ENCODE assay signal across 35 cellular contexts in genomic region chr6:165135889-165136288, GRCh38.
DNase-seq lines count a peak whose midpoint lies in the region; ATAC-seq, FAIRE-seq and TF ChIP-seq lines count a peak whose summit lies in the region.
"Had no signal": no experiment of that assay in that cellular context is flagged by ENCODE, and none has a peak within 500 bp of the region (broad histone marks: within the 10 kb centered on the region; RNA-seq: fewer than 3 reads in every experiment).

No MANE protein-coding gene starts in this region.

- in situ Hi-C loops in HepG2 (cut with HindIII; ENCODE audit: extremely low pct_ligation_motif_present, low pct_unique_long_range_greater_than_20kb), result no loop called here

- H3K4me2 ChIP-seq in HepG2 (ENCODE audit: low read depth, low read length) (no peak overlapping the region), Karpas-422 (ENCODE audit: low read depth, low read length, poor library complexity, severe bottlenecking) (no peak overlapping the region)
- H3K4me2 ChIP-seq: A549; BLaER1; BLaER1 treated with 17β-estradiol and CSF1 and Interleukin-3, amounts not matched to agents 10 nM and 100 nM had no signal

- TF ChIP-seq CTCF in HepG2 (CRISPR knock-in tag; IDR thresholded peaks at IDR 0.05) (no peak), right lobe of liver (IDR thresholded peaks at IDR 0.05) (no peak), HEK293 (tag by site-specific recombination; IDR thresholded peaks at IDR 0.05) (no peak)

- POLR2A ChIA-PET in HepG2 (lab: Yijun Ruan, JAX) (no interaction called here), HEK293 (lab: Yijun Ruan, JAX) (no interaction called here)

- H3K27ac Mint-ChIP-seq in activated naive CD4-positive, alpha-beta T cell treated with anti-CD3 and anti-CD28 coated beads for 36 hours, result no peak overlapping the region
- H3K27ac Mint-ChIP-seq: B cell; CD14-positive monocyte; CD4-positive, alpha-beta memory T cell; CD4-positive, alpha-beta T cell; CD4-positive, CD25-positive, alpha-beta regulatory T cell; CD8-positive, alpha-beta memory T cell; CD8-positive, alpha-beta T cell had no signal

- no TSS peak for BruUV-seq in HepG2 (replicated peaks; lab: Mats Ljungman, UMichigan)

- H3K4me1 ChIP-seq in HepG2 (ENCODE audit: insufficient read depth, low read length) (no peaks in the 10 kb centered on the region), right lobe of liver (no peaks in the 10 kb centered on the region), HEK293 (ENCODE audit: control insufficient read depth, insufficient read depth, low read length) (no peaks in the 10 kb centered on the region), Karpas-422 (ENCODE audit: low read length) (no peaks in the 10 kb centered on the region)
- H3K4me1 ChIP-seq: A549; BE2C; BLaER1; BLaER1 treated with 17β-estradiol and CSF1 and Interleukin-3, amounts not matched to agents 10 nM and 100 nM; Caco-2 had no signal

- no peak for TF ChIP-seq RAD21 in HepG2 (CRISPR knock-in tag; IDR thresholded peaks at IDR 0.05)

- no peak for ATAC-seq in HepG2
- ATAC-seq in right lobe of liver, result no peak
- ATAC-seq in GM18498 (IDR thresholded peaks at IDR 0.05; ENCODE audit: unreplicated experiment), result no peak
- ATAC-seq: A549; CD8-positive, alpha-beta T cell had no signal

- DNase-seq in HepG2 (ENCODE audit: low spot score), result no peak
- no peak for DNase-seq in right lobe of liver
- DNase-seq in Karpas-422, result peak; percentile 38
- no peak for DNase-seq in activated naive CD4-positive, alpha-beta T cell treated with anti-CD3 and anti-CD28 coated beads for 36 hours
- DNase-seq: 8988T; ACHN; AML-193; BE2C; C1 segment of cervical spinal cord; Caco-2; Calu3; CD4-positive, alpha-beta memory T cell; CD4-positive, alpha-beta T cell; CD4-positive, CD25-positive, alpha-beta regulatory T cell; CD8-positive, alpha-beta memory T cell; CD8-positive, alpha-beta T cell; COR-L47; DMS 273 treated with DMSO at 0.1 percent for 48 hours; DMS153; DMS53; DMS79; DMS79 treated with DMSO at 0.1 percent for 48 hours; DND-41; EL had no signal

- peaks cover 17% of the 10 kb centered on the region for H3K9me3 Mint-ChIP-seq in activated naive CD4-positive, alpha-beta T cell treated with anti-CD3 and anti-CD28 coated beads for 36 hours

- no peaks in the 10 kb centered on the region for H4K20me1 ChIP-seq in HepG2 (ENCODE audit: insufficient read depth, low read length)
- no peaks in the 10 kb centered on the region for H4K20me1 ChIP-seq in Karpas-422 (ENCODE audit: insufficient read depth, low read depth, low read length)
- H4K20me1 ChIP-seq: BLaER1; BLaER1 treated with 17β-estradiol and CSF1 and Interleukin-3, amounts not matched to agents 10 nM and 100 nM had no signal

- H3K36me3 Mint-ChIP-seq in activated naive CD4-positive, alpha-beta T cell treated with anti-CD3 and anti-CD28 coated beads for 36 hours (ENCODE audit: low read depth), result no peaks in the 10 kb centered on the region
- H3K36me3 Mint-ChIP-seq: CD14-positive monocyte; CD4-positive, alpha-beta memory T cell; CD4-positive, CD25-positive, alpha-beta regulatory T cell; CD8-positive, alpha-beta T cell had no signal

- H3K9ac ChIP-seq in HepG2 (ENCODE audit: insufficient read depth, low read depth, low read length), result no peak overlapping the region
- H3K9ac ChIP-seq in Karpas-422 (ENCODE audit: low read length), result no peak overlapping the region
- H3K9ac ChIP-seq: BLaER1; BLaER1 treated with 17β-estradiol and CSF1 and Interleukin-3, amounts not matched to agents 10 nM and 100 nM had no signal

- no peaks in the 10 kb centered on the region for H3K27me3 Mint-ChIP-seq in activated naive CD4-positive, alpha-beta T cell treated with anti-CD3 and anti-CD28 coated beads for 36 hours (ENCODE audit: low read depth)
- H3K27me3 Mint-ChIP-seq: B cell; CD4-positive, alpha-beta memory T cell; CD4-positive, alpha-beta T cell; CD4-positive, CD25-positive, alpha-beta regulatory T cell; CD8-positive, alpha-beta memory T cell had no signal

- no peaks in the 10 kb centered on the region for H3K4me1 Mint-ChIP-seq in activated naive CD4-positive, alpha-beta T cell treated with anti-CD3 and anti-CD28 coated beads for 36 hours (ENCODE audit: low read depth)
- H3K4me1 Mint-ChIP-seq: B cell; CD14-positive monocyte; CD4-positive, alpha-beta memory T cell; CD4-positive, CD25-positive, alpha-beta regulatory T cell; CD8-positive, alpha-beta memory T cell had no signal

- H2AFZ ChIP-seq in HepG2 (ENCODE audit: low read length), result no peak overlapping the region
- H2AFZ ChIP-seq in Karpas-422 (ENCODE audit: low read length), result no peak overlapping the region

- H3K9me3 ChIP-seq in HepG2 (ENCODE audit: low read length) (peaks cover 94% of the 10 kb centered on the region), right lobe of liver (no peaks in the 10 kb centered on the region), HEK293 (ENCODE audit: control insufficient read depth, insufficient read depth, low read depth, low read length) (no peaks in the 10 kb centered on the region), Karpas-422 (ENCODE audit: low read length) (peaks cover 7% of the 10 kb centered on the region)
- H3K9me3 ChIP-seq: A549, BE2C had no signal

- 0% methylated on average over 2 of the region's 2 CpGs for WGBS in HepG2 (ENCODE audit: low lambda C conversion rate)
- 33% methylated on average over 2 of the region's 2 CpGs for WGBS in right lobe of liver (ENCODE audit: insufficient coverage, low coverage, low lambda C conversion rate, missing lambda C conversion rate)

- H3K27ac ChIP-seq in HepG2 (ENCODE audit: extremely low read length, insufficient read depth, low read length) (no peak overlapping the region), right lobe of liver (no peak overlapping the region), HEK293 (ENCODE audit: extremely low read depth, low read depth, low read length) (no peak overlapping the region), Karpas-422 (ENCODE audit: low read length) (no peak overlapping the region)
- H3K27ac ChIP-seq: 22Rv1; A549; BLaER1; BLaER1 treated with 17β-estradiol and CSF1 and Interleukin-3, amounts not matched to agents 10 nM and 100 nM; C4-2B had no signal

- no peak for TF ChIP-seq EP300 in HepG2 (IDR thresholded peaks at IDR 0.05; ENCODE audit: low read depth in 2 of 2, low read length in 2 of 2)
- no peak for TF ChIP-seq EP300 in HepG2 (CRISPR knock-in tag; IDR thresholded peaks at IDR 0.05; ENCODE audit: borderline replicate concordance)

- CTCF ChIA-PET in HepG2 (lab: Yijun Ruan, JAX; ENCODE audit: low intra/inter-chr PET ratio, low total read pairs) (no interaction called here), HEK293 (lab: Yijun Ruan, JAX) (no interaction called here)
- CTCF ChIA-PET in activated naive CD4-positive, alpha-beta T cell treated with anti-CD3 and anti-CD28 coated beads for 36 hours (lab: Charles Lee), result no interaction called here

- H3K79me2 ChIP-seq in HepG2 (ENCODE audit: insufficient read depth, low read length), result no peaks in the 10 kb centered on the region
- H3K79me2 ChIP-seq in Karpas-422 (ENCODE audit: low read length), result no peaks in the 10 kb centered on the region

- H3K36me3 ChIP-seq in HepG2 (replicated peaks in 1 of 2; ENCODE audit: control insufficient read depth in 1 of 2, insufficient read depth in 2 of 2, low read length in 2 of 2), result no peaks in the 10 kb centered on the region
- H3K36me3 ChIP-seq in right lobe of liver, result no peaks in the 10 kb centered on the region
- no peaks in the 10 kb centered on the region for H3K36me3 ChIP-seq in HEK293 (ENCODE audit: control insufficient read depth in 2 of 2, insufficient read depth in 1 of 2, low read length in 2 of 2)
- no peaks in the 10 kb centered on the region for H3K36me3 ChIP-seq in Karpas-422 (ENCODE audit: insufficient read depth, low read length)
- H3K36me3 ChIP-seq: BE2C; BLaER1; BLaER1 treated with 17β-estradiol and CSF1 and Interleukin-3, amounts not matched to agents 10 nM and 100 nM had no signal

- H3K4me3 ChIP-seq in HepG2 (replicated peaks in 1 of 3; ENCODE audit: insufficient read depth in 1 of 3, low read depth in 2 of 3, low read length in 3 of 3) (no peak overlapping the region), right lobe of liver (no peak overlapping the region), HEK293 (ENCODE audit: low read depth, low read length) (no peak overlapping the region), Karpas-422 (ENCODE audit: low read length) (no peak overlapping the region)
- H3K4me3 ChIP-seq: A549; BLaER1; BLaER1 treated with 17β-estradiol and CSF1 and Interleukin-3, amounts not matched to agents 10 nM and 100 nM had no signal

- no peak for FAIRE-seq in HepG2 (lab: Jason Lieb, UNC)
- FAIRE-seq: A204.1, A549, D721Med had no signal

- intact Hi-C loops in HepG2 (cut with micrococcal nuclease; ENCODE audit: unreplicated experiment) (no loop called here), right lobe of liver (cut with DNase I) (no loop called here)
- intact Hi-C loops in activated naive CD4-positive, alpha-beta T cell treated with anti-CD3 and anti-CD28 coated beads for 36 hours (cut with micrococcal nuclease), result no loop called here

- H3K27me3 ChIP-seq in HepG2 (ENCODE audit: control insufficient read depth in 1 of 2, insufficient read depth in 2 of 2, low read length in 2 of 2), result no peaks in the 10 kb centered on the region
- H3K27me3 ChIP-seq in right lobe of liver, result no peaks in the 10 kb centered on the region
- no peaks in the 10 kb centered on the region for H3K27me3 ChIP-seq in Karpas-422 (ENCODE audit: low read length)
- H3K27me3 ChIP-seq: BE2C; BLaER1; BLaER1 treated with 17β-estradiol and CSF1 and Interleukin-3, amounts not matched to agents 10 nM and 100 nM had no signal

- TF ChIP-seq POLR2A in HepG2 (IDR thresholded peaks at IDR 0.05; ENCODE audit: insufficient read depth in 1 of 2, low read depth in 2 of 2, low read length in 2 of 2), result no peak
- TF ChIP-seq POLR2A in right lobe of liver (IDR thresholded peaks at IDR 0.05), result no peak

- no peak overlapping the region for H3K4me3 Mint-ChIP-seq in activated naive CD4-positive, alpha-beta T cell treated with anti-CD3 and anti-CD28 coated beads for 36 hours
- H3K4me3 Mint-ChIP-seq: B cell; CD14-positive monocyte; CD4-positive, alpha-beta memory T cell; CD4-positive, alpha-beta T cell; CD4-positive, CD25-positive, alpha-beta regulatory T cell; CD8-positive, alpha-beta memory T cell; CD8-positive, alpha-beta T cell had no signal

- H3K9me2 ChIP-seq in Karpas-422 (replicated peaks; ENCODE audit: insufficient read depth, low read length), result no peaks in the 10 kb centered on the region; the same call in 1 of the 2 replicates

TF ChIP-seq in HepG2, 621 proteins besides CTCF, POLR2A, EP300 and RAD21:
- TF ChIP-seq ZNF841 (CRISPR knock-in tag; IDR thresholded peaks at IDR 0.05; ENCODE audit: borderline replicate concordance) (peak; percentile 90; the same call in 1 of the 2 replicates), DNMT1 (CRISPR knock-in tag; IDR thresholded peaks at IDR 0.05) (no peak)
TF ChIP-seq in HepG2: peak in this region for 1.

TF ChIP-seq in HEK293, 187 proteins besides CTCF, POLR2A, EP300 and RAD21:
- TF ChIP-seq ZNF366 (tag by site-specific recombination; conservative IDR thresholded peaks at IDR 0.05), result no peak
- TF ChIP-seq SETDB1 (IDR thresholded peaks at IDR 0.05; ENCODE audit: insufficient read length, low read length), result peak; percentile 52

Comparison
In these comparisons a context has a peak if more than half of its experiments do, and no peak if none do; other contexts are left out.
1. Of the 63 proteins assayed by ChIP-seq in both HepG2 and HEK293: peak only in HepG2: none; only in HEK293: SETDB1; in both: none; in neither: 62.